ENCODE assay signal across 1 cellular context in genomic region chr11:10050561-10050960, GRCh38.
TF ChIP-seq lines count a peak whose summit lies in the region.

No MANE protein-coding gene starts in this region.

TF ChIP-seq in HepG2, 621 proteins besides CTCF, POLR2A, EP300 and RAD21 (continued from another document and continues in another):
- TF ChIP-seq, protein P1, sequence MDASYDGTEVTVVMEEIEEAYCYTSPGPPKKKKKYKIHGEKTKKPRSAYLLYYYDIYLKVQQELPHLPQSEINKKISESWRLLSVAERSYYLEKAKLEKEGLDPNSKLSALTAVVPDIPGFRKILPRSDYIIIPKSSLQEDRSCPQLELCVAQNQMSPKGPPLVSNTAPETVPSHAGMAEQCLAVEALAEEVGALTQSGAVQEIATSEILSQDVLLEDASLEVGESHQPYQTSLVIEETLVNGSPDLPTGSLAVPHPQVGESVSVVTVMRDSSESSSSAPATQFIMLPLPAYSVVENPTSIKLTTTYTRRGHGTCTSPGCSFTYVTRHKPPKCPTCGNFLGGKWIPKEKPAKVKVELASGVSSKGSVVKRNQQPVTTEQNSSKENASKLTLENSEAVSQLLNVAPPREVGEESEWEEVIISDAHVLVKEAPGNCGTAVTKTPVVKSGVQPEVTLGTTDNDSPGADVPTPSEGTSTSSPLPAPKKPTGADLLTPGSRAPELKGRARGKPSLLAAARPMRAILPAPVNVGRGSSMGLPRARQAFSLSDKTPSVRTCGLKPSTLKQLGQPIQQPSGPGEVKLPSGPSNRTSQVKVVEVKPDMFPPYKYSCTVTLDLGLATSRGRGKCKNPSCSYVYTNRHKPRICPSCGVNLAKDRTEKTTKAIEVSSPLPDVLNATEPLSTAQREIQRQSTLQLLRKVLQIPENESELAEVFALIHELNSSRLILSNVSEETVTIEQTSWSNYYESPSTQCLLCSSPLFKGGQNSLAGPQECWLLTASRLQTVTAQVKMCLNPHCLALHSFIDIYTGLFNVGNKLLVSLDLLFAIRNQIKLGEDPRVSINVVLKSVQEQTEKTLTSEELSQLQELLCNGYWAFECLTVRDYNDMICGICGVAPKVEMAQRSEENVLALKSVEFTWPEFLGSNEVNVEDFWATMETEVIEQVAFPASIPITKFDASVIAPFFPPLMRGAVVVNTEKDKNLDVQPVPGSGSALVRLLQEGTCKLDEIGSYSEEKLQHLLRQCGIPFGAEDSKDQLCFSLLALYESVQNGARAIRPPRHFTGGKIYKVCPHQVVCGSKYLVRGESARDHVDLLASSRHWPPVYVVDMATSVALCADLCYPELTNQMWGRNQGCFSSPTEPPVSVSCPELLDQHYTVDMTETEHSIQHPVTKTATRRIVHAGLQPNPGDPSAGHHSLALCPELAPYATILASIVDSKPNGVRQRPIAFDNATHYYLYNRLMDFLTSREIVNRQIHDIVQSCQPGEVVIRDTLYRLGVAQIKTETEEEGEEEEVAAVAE (CRISPR knock-in tag; IDR thresholded peaks at IDR 0.05; ENCODE audit: borderline replicate concordance): peak; percentile 72; the same call in 1 of the 2 replicates
- TF ChIP-seq CREM (IDR thresholded peaks at IDR 0.05): peak; percentile 64
- no peak for TF ChIP-seq CREM (CRISPR knock-in tag; IDR thresholded peaks at IDR 0.05)
- peak; percentile 57; the same call in 1 of the 2 replicates for TF ChIP-seq AHDC1 (CRISPR knock-in tag; IDR thresholded peaks at IDR 0.05; ENCODE audit: borderline replicate concordance)
- TF ChIP-seq, protein P2, sequence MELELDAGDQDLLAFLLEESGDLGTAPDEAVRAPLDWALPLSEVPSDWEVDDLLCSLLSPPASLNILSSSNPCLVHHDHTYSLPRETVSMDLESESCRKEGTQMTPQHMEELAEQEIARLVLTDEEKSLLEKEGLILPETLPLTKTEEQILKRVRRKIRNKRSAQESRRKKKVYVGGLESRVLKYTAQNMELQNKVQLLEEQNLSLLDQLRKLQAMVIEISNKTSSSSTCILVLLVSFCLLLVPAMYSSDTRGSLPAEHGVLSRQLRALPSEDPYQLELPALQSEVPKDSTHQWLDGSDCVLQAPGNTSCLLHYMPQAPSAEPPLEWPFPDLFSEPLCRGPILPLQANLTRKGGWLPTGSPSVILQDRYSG (CRISPR knock-in tag; IDR thresholded peaks at IDR 0.05): no peak
- TF ChIP-seq ETV5 (CRISPR knock-in tag; IDR thresholded peaks at IDR 0.05; ENCODE audit: borderline replicate concordance): peak; percentile 29; the same call in 1 of the 2 replicates
- TF ChIP-seq RORA (CRISPR knock-in tag; IDR thresholded peaks at IDR 0.05): no peak
- TF ChIP-seq, protein P3, sequence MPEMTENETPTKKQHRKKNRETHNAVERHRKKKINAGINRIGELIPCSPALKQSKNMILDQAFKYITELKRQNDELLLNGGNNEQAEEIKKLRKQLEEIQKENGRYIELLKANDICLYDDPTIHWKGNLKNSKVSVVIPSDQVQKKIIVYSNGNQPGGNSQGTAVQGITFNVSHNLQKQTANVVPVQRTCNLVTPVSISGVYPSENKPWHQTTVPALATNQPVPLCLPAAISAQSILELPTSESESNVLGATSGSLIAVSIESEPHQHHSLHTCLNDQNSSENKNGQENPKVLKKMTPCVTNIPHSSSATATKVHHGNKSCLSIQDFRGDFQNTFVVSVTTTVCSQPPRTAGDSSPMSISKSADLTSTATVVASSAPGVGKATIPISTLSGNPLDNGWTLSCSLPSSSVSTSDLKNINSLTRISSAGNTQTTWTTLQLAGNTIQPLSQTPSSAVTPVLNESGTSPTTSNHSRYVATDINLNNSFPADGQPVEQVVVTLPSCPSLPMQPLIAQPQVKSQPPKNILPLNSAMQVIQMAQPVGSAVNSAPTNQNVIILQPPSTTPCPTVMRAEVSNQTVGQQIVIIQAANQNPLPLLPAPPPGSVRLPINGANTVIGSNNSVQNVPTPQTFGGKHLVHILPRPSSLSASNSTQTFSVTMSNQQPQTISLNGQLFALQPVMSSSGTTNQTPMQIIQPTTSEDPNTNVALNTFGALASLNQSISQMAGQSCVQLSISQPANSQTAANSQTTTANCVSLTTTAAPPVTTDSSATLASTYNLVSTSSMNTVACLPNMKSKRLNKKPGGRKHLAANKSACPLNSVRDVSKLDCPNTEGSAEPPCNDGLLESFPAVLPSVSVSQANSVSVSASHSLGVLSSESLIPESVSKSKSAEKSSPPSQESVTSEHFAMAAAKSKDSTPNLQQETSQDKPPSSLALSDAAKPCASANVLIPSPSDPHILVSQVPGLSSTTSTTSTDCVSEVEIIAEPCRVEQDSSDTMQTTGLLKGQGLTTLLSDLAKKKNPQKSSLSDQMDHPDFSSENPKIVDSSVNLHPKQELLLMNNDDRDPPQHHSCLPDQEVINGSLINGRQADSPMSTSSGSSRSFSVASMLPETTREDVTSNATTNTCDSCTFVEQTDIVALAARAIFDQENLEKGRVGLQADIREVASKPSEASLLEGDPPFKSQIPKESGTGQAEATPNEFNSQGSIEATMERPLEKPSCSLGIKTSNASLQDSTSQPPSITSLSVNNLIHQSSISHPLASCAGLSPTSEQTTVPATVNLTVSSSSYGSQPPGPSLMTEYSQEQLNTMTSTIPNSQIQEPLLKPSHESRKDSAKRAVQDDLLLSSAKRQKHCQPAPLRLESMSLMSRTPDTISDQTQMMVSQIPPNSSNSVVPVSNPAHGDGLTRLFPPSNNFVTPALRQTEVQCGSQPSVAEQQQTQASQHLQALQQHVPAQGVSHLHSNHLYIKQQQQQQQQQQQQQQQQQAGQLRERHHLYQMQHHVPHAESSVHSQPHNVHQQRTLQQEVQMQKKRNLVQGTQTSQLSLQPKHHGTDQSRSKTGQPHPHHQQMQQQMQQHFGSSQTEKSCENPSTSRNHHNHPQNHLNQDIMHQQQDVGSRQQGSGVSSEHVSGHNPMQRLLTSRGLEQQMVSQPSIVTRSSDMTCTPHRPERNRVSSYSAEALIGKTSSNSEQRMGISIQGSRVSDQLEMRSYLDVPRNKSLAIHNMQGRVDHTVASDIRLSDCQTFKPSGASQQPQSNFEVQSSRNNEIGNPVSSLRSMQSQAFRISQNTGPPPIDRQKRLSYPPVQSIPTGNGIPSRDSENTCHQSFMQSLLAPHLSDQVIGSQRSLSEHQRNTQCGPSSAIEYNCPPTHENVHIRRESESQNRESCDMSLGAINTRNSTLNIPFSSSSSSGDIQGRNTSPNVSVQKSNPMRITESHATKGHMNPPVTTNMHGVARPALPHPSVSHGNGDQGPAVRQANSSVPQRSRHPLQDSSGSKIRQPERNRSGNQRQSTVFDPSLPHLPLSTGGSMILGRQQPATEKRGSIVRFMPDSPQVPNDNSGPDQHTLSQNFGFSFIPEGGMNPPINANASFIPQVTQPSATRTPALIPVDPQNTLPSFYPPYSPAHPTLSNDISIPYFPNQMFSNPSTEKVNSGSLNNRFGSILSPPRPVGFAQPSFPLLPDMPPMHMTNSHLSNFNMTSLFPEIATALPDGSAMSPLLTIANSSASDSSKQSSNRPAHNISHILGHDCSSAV (CRISPR knock-in tag; IDR thresholded peaks at IDR 0.05; ENCODE audit: borderline replicate concordance): no peak
- TF ChIP-seq TFDP2 (CRISPR knock-in tag; IDR thresholded peaks at IDR 0.05): no peak
- TF ChIP-seq, protein P4, sequence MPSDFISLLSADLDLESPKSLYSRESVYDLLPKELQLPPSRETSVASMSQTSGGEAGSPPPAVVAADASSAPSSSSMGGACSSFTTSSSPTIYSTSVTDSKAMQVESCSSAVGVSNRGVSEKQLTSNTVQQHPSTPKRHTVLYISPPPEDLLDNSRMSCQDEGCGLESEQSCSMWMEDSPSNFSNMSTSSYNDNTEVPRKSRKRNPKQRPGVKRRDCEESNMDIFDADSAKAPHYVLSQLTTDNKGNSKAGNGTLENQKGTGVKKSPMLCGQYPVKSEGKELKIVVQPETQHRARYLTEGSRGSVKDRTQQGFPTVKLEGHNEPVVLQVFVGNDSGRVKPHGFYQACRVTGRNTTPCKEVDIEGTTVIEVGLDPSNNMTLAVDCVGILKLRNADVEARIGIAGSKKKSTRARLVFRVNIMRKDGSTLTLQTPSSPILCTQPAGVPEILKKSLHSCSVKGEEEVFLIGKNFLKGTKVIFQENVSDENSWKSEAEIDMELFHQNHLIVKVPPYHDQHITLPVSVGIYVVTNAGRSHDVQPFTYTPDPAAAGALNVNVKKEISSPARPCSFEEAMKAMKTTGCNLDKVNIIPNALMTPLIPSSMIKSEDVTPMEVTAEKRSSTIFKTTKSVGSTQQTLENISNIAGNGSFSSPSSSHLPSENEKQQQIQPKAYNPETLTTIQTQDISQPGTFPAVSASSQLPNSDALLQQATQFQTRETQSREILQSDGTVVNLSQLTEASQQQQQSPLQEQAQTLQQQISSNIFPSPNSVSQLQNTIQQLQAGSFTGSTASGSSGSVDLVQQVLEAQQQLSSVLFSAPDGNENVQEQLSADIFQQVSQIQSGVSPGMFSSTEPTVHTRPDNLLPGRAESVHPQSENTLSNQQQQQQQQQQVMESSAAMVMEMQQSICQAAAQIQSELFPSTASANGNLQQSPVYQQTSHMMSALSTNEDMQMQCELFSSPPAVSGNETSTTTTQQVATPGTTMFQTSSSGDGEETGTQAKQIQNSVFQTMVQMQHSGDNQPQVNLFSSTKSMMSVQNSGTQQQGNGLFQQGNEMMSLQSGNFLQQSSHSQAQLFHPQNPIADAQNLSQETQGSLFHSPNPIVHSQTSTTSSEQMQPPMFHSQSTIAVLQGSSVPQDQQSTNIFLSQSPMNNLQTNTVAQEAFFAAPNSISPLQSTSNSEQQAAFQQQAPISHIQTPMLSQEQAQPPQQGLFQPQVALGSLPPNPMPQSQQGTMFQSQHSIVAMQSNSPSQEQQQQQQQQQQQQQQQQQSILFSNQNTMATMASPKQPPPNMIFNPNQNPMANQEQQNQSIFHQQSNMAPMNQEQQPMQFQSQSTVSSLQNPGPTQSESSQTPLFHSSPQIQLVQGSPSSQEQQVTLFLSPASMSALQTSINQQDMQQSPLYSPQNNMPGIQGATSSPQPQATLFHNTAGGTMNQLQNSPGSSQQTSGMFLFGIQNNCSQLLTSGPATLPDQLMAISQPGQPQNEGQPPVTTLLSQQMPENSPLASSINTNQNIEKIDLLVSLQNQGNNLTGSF (CRISPR knock-in tag; IDR thresholded peaks at IDR 0.05): no peak
- TF ChIP-seq ZNF510 (CRISPR knock-in tag; IDR thresholded peaks at IDR 0.05; ENCODE audit: low read depth): no peak
- TF ChIP-seq TARDBP (CRISPR knock-in tag; IDR thresholded peaks at IDR 0.05): peak; percentile 67
- TF ChIP-seq SETDB1 (CRISPR knock-in tag; IDR thresholded peaks at IDR 0.05; ENCODE audit: borderline replicate concordance): no peak
- peak; percentile 99 for TF ChIP-seq ZKSCAN8 (CRISPR knock-in tag; IDR thresholded peaks at IDR 0.05; ENCODE audit: borderline replicate concordance)
- TF ChIP-seq HOXA3 (CRISPR knock-in tag; IDR thresholded peaks at IDR 0.05): peak; percentile 36; the same call in 1 of the 2 replicates
- TF ChIP-seq, protein P5, sequence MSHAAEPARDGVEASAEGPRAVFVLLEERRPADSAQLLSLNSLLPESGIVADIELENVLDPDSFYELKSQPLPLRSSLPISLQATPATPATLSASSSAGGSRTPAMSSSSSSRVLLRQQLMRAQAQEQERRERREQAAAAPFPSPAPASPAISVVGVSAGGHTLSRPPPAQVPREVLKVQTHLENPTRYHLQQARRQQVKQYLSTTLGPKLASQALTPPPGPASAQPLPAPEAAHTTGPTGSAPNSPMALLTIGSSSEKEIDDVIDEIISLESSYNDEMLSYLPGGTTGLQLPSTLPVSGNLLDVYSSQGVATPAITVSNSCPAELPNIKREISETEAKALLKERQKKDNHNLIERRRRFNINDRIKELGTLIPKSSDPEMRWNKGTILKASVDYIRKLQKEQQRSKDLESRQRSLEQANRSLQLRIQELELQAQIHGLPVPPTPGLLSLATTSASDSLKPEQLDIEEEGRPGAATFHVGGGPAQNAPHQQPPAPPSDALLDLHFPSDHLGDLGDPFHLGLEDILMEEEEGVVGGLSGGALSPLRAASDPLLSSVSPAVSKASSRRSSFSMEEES (CRISPR knock-in tag; IDR thresholded peaks at IDR 0.05): peak; percentile 68; the same call in 1 of the 2 replicates
